In genomic region chrX:96183843-96184242, GRCh38 we compare ENCODE assay signal across 14 cellular contexts.
DNase-seq lines count a peak whose midpoint lies in the region; ATAC-seq, FAIRE-seq and TF ChIP-seq lines count a peak whose summit lies in the region.
"Had no signal": no experiment of that assay in that cellular context is flagged by ENCODE, and none has a peak within 500 bp of the region (broad histone marks: within the 10 kb centered on the region; RNA-seq: fewer than 3 reads in every experiment).

No MANE protein-coding gene starts in this region.

- no peaks in the 10 kb centered on the region for H3K4me1 ChIP-seq in heart right ventricle
- peaks cover 0 to 2% of the 10 kb centered on the region in 2 experiments for H3K4me1 ChIP-seq in trophoblast cell (ENCODE audit: control insufficient read depth in 1 of 2, insufficient read depth in 2 of 2, low read length in 2 of 2)
- H3K4me1 ChIP-seq: vagina had no signal

- H4K8ac ChIP-seq in trophoblast cell (ENCODE audit: low read depth, low read length) = no peak overlapping the region

- H3K9ac ChIP-seq in trophoblast cell (ENCODE audit: low read length) = no peak overlapping the region

- no peak overlapping the region for H3K18ac ChIP-seq in trophoblast cell (ENCODE audit: low read length)

- H2AFZ ChIP-seq in trophoblast cell (ENCODE audit: insufficient read depth, low read length, poor library complexity) = no peak overlapping the region

- H3K4ac ChIP-seq in trophoblast cell (ENCODE audit: low read depth, low read length) = no peak overlapping the region

- no peak overlapping the region for H2BK120ac ChIP-seq in trophoblast cell (ENCODE audit: insufficient read depth, low read length, poor library complexity)

- no peak overlapping the region for H2AK5ac ChIP-seq in trophoblast cell (ENCODE audit: low read length)

- no peaks in the 10 kb centered on the region for H3K79me2 ChIP-seq in trophoblast cell (ENCODE audit: control insufficient read depth, insufficient read depth, low read length, poor library complexity)

- peaks cover 0 to 4% (median 0%) of the 10 kb centered on the region in 7 donors for H3K27me3 ChIP-seq in heart right ventricle
- no peaks in the 10 kb centered on the region for H3K27me3 ChIP-seq in trophoblast cell (ENCODE audit: insufficient read depth, low read length)
- H3K27me3 ChIP-seq: vagina had no signal

- DNase-seq in heart right ventricle (no peak), left cardiac atrium (no peak), SK-MEL-5 (ENCODE audit: low read depth, low spot score) (peak; percentile 45), iPS-NIHi7 (ENCODE audit: extremely low spot score) (peak; percentile 16), OCI-M2 (lab: John Stamatoyannopoulos, UW; ENCODE audit: unreplicated experiment) (no peak), trophoblast cell (no peak), HTR-8/SVneo (ENCODE audit: insufficient read length, low spot score) (no peak)
- no peak for DNase-seq in activated naive CD4-positive, alpha-beta T cell treated with Interleukin-2 at 50 U/mL for 16 hours
- DNase-seq: activated CD4-positive, CD25-positive, alpha-beta regulatory T cell treated with anti-CD3 and anti-CD28 coated beads, Interleukin-2, amount 50 U/mL, for 72 hours; activated naive CD8-positive, alpha-beta T cell treated with anti-CD3 and anti-CD28 coated beads for 36 hours; C1 segment of cervical spinal cord had no signal

- H3K4me3 ChIP-seq in heart right ventricle (no peak overlapping the region), trophoblast cell (ENCODE audit: low read depth, low read length) (no peak overlapping the region)
- H3K4me3 ChIP-seq: vagina had no signal

- no peak overlapping the region for H3K27ac ChIP-seq in heart right ventricle
- H3K27ac ChIP-seq in trophoblast cell (ENCODE audit: low read depth, low read length) = no peak overlapping the region
- H3K27ac ChIP-seq: vagina had no signal

- H4K12ac ChIP-seq in trophoblast cell (ENCODE audit: low read depth, low read length) = no peak overlapping the region

- ATAC-seq in heart right ventricle (no peak), left cardiac atrium (no peak)
- ATAC-seq: HCT116; natural killer cell treated with Interleukin-12 subunit alpha and Interleukin-12 subunit beta and Interleukin-15 and Interleukin-18, amount 100 ng/mL, for 72 hours had no signal

- H3K23ac ChIP-seq in trophoblast cell (ENCODE audit: low read length) = no peak overlapping the region

- in situ Hi-C loops in SK-MEL-5 (cut with HindIII; ENCODE audit: low pct_unique_long_range_greater_than_20kb, low sequenced_read_pairs) = no loop called here

- 42 to 43% methylated on average over 3 of the region's 3 CpGs for WGBS in heart right ventricle, 2 donors
- no CpG with 5 or more reads among the region's 3 CpGs for WGBS in trophoblast cell (ENCODE audit: extremely low coverage, insufficient coverage, insufficient read length)

- TF ChIP-seq CTCF in heart right ventricle (IDR thresholded peaks at IDR 0.05) = peak in 6 of 9 donors; percentile 16 to 41 (median 24)

- no peak for FAIRE-seq in HTR-8/SVneo (lab: Jason Lieb, UNC)

- H3K79me1 ChIP-seq in trophoblast cell (ENCODE audit: low read length) = no peaks in the 10 kb centered on the region

- H2BK5ac ChIP-seq in trophoblast cell (ENCODE audit: low read depth, low read length, poor library complexity) = no peak overlapping the region

- H3K9me3 ChIP-seq in heart right ventricle (no peaks in the 10 kb centered on the region), trophoblast cell (ENCODE audit: insufficient read depth, low read depth, low read length) (no peaks in the 10 kb centered on the region)
- H3K9me3 ChIP-seq: vagina had no signal

- intact Hi-C loops in heart right ventricle (cut with DNase I) (loop anchor here in 1 of 10 donors (10.0 kb wide), 1 partner anchor 419 kb away; no protein-coding TSS in a partner anchor), left cardiac atrium (cut with DNase I) (no loop called here)

- H3K4me2 ChIP-seq in trophoblast cell (ENCODE audit: low read length) = no peak overlapping the region

- no peak overlapping the region for H3K14ac ChIP-seq in trophoblast cell (ENCODE audit: low read length)

- H3K36me3 ChIP-seq in heart right ventricle (no peaks in the 10 kb centered on the region), trophoblast cell (ENCODE audit: control insufficient read depth in 1 of 2, insufficient read depth in 2 of 2, low read length in 2 of 2) (no peaks in the 10 kb centered on the region)
- H3K36me3 ChIP-seq: vagina had no signal

- H2BK12ac ChIP-seq in trophoblast cell (ENCODE audit: low read length) = no peak overlapping the region

- no peak overlapping the region for H4K91ac ChIP-seq in trophoblast cell (ENCODE audit: low read depth, low read length)

Comparison
In these comparisons a context has a peak if more than half of its experiments do, and no peak if none do; other contexts are left out.
1. DNase-seq: peak in SK-MEL-5 (single experiment) and iPS-NIHi7 (single experiment); none in heart right ventricle (0 of 2), left cardiac atrium (single experiment), OCI-M2 (single experiment), trophoblast cell (0 of 2), HTR-8/SVneo (single experiment) and activated naive CD4-positive, alpha-beta T cell treated with Interleukin-2 at 50 U/mL for 16 hours (single experiment).